Comparison of ENCODE assay signal across 13 cellular contexts in genomic region chr11:27934830-27935145, GRCh38.
A peak's percentile ranks its signal among the peaks of the same experiment; 100 is the strongest.
DNase-seq lines count a peak whose midpoint lies in the region; ATAC-seq, FAIRE-seq and TF ChIP-seq lines count a peak whose summit lies in the region.
"Had no signal": no experiment of that assay in that cellular context is flagged by ENCODE, and none has a peak within 500 bp of the region (broad histone marks: within the 10 kb centered on the region; RNA-seq: fewer than 3 reads in every experiment).

No MANE protein-coding gene starts in this region.

- POLR2A ChIA-PET in AG04449 (lab: Yijun Ruan, JAX) = interaction anchor here (1.0 to 2.5 kb wide), 9 partner anchors 9 to 1366 kb away, joined by 3 to 35 read pairs (median 8); partner anchors contain the start of genes BDNF, KIF18A and METTL15

- H3K27me3 ChIP-seq in brain microvascular endothelial cell (replicated peaks) = no peaks in the 10 kb centered on the region
- no peaks in the 10 kb centered on the region for H3K27me3 ChIP-seq in kidney epithelial cell (ENCODE audit: control insufficient read depth, insufficient read depth, low read length)

- FAIRE-seq in HTR-8/SVneo (lab: Jason Lieb, UNC) = peak; percentile 73

- DNase-seq in AG04449 (ENCODE audit: low read depth, low spot score) = peak; percentile 93
- DNase-seq in HTR-8/SVneo (ENCODE audit: insufficient read length, low spot score) = peak; percentile 77
- peak; percentile 96 for DNase-seq in brain microvascular endothelial cell
- DNase-seq in kidney epithelial cell (ENCODE audit: low read depth) = peak; percentile 86
- no peak for DNase-seq in NOMO-1 (lab: John Stamatoyannopoulos, UW; ENCODE audit: unreplicated experiment in 2 of 2)
- DNase-seq in stimulated activated CD4-positive, alpha-beta T cell treated with anti-CD3 and anti-CD28 coated beads, Interleukin-15, amount 100 ng/mL, for 24 hours = no peak
- no peak for DNase-seq in left lobe of liver (ENCODE audit: low spot score)
- DNase-seq: activated T-cell treated with anti-CD3 and anti-CD28 coated beads for 4 hours; C1 segment of cervical spinal cord; effector memory CD4-positive, alpha-beta T cell; stimulated activated CD4-positive, alpha-beta T cell treated with anti-CD3 and anti-CD28 coated beads, Interleukin-4, amount 100 ng/mL, for 24 hours; T-helper 17 cell had no signal

- CTCF ChIA-PET in AG04449 (lab: Yijun Ruan, JAX) = interaction anchor here (1.3 to 2.4 kb wide), 4 partner anchors 95 to 596 kb away, joined by 3 to 6 read pairs (median 4); no protein-coding TSS in a partner anchor

- H3K4me3 ChIP-seq in AG04449 (ENCODE audit: low read depth, low read length) = no peak overlapping the region
- no peak overlapping the region for H3K4me3 ChIP-seq in brain microvascular endothelial cell (ENCODE audit: low read depth, low read length)
- no peak overlapping the region for H3K4me3 ChIP-seq in kidney epithelial cell (ENCODE audit: low read depth, low read length)

- H3K36me3 ChIP-seq in brain microvascular endothelial cell (replicated peaks) (no peaks in the 10 kb centered on the region), kidney epithelial cell (ENCODE audit: control insufficient read depth, insufficient read depth, low read length) (no peaks in the 10 kb centered on the region)

- in situ Hi-C loops in brain microvascular endothelial cell (cut with HindIII; ENCODE audit: low pct_ligation_motif_present, low sequenced_read_pairs) = no loop called here

- H3K27ac ChIP-seq in brain microvascular endothelial cell = peak overlapping the region; percentile 89

- TF ChIP-seq CTCF in AG04449 (IDR thresholded peaks at IDR 0.05; ENCODE audit: insufficient read depth, low read length, missing control alignments) = no peak
- no peak for TF ChIP-seq CTCF in brain microvascular endothelial cell (IDR thresholded peaks at IDR 0.05; ENCODE audit: low read depth, low read length, missing control alignments)
- TF ChIP-seq CTCF in kidney epithelial cell (IDR thresholded peaks at IDR 0.05; ENCODE audit: insufficient read depth, low read length, poor library complexity, severe bottlenecking) = no peak

- ATAC-seq in GM18907 (IDR thresholded peaks at IDR 0.05; ENCODE audit: unreplicated experiment) = no peak
- no peak for ATAC-seq in left lobe of liver
- ATAC-seq: T-helper 17 cell had no signal

Comparison
In these comparisons a context has a peak if more than half of its experiments do, and no peak if none do; other contexts are left out.
1. DNase-seq: peak in AG04449 (single experiment), HTR-8/SVneo (single experiment), brain microvascular endothelial cell (single experiment) and kidney epithelial cell (single experiment); none in NOMO-1 (0 of 2), stimulated activated CD4-positive, alpha-beta T cell treated with anti-CD3 and anti-CD28 coated beads, Interleukin-15, amount 100 ng/mL, for 24 hours (single experiment) and left lobe of liver (single experiment).